ENCODE assay signal across 16 cellular contexts in the genomic region with DNA sequence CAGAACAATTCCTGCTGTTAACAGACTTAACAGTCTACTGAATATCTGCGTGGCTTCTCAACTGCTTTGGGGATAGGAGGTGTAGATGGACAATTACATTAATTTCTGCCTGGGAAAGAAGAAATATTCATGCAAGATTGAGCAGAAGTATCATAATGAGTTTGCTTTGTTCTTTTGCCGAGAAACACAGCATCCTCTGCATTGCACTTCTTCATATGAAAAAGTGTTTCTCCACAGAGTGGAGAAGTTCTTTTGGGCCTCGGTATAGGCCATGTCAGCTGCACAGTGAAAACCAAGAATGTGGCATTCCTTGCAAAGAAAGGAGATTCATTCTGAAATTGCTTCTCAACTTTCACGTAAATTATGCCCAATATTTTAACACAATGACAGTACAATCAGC. TPM values are rescaled to one million over a fixed set of nuclear protein-coding genes. Genes with fewer than 3 reads are reported as not detected.
DNase-seq lines count a peak whose midpoint lies in the region; ATAC-seq and TF ChIP-seq lines count a peak whose summit lies in the region.
"Had no signal": no experiment of that assay in that cellular context is flagged by ENCODE, and none has a peak within 500 bp of the region (broad histone marks: within the 10 kb centered on the region; RNA-seq: fewer than 3 reads in every experiment).

No MANE protein-coding gene starts in this region.

- H3K27me3 ChIP-seq in upper lobe of right lung, result no peaks in the 10 kb centered on the region
- no peaks in the 10 kb centered on the region for H3K27me3 ChIP-seq in CD8-positive, alpha-beta memory T cell (ENCODE audit: insufficient read depth, low read length, poor library complexity, severe bottlenecking)
- H3K27me3 ChIP-seq: ascending aorta, foreskin keratinocyte had no signal

- H3K27me3 Mint-ChIP-seq in stimulated activated naive CD8-positive, alpha-beta T cell treated with anti-CD3 and anti-CD28 coated beads, Interleukin-15, Interleukin-2, amounts not matched to agents 100 ng/mL and 50 ng/mL, for 24 hours, result peaks cover 5% of the 10 kb centered on the region
- peaks cover 5% of the 10 kb centered on the region for H3K27me3 Mint-ChIP-seq in stimulated activated naive CD8-positive, alpha-beta T cell treated with anti-CD3 and anti-CD28 coated beads, Interleukin-15, amount 100 ng/mL, for 72 hours
- H3K27me3 Mint-ChIP-seq in CD8-positive, alpha-beta memory T cell, result peaks cover 3 to 20% of the 10 kb centered on the region in 2 donors

- H3K4me3 Mint-ChIP-seq in stimulated activated naive CD8-positive, alpha-beta T cell treated with anti-CD3 and anti-CD28 coated beads, Interleukin-15, Interleukin-2, amounts not matched to agents 100 ng/mL and 50 ng/mL, for 24 hours, result no peak overlapping the region
- H3K4me3 Mint-ChIP-seq in stimulated activated naive CD8-positive, alpha-beta T cell treated with anti-CD3 and anti-CD28 coated beads, Interleukin-15, amount 100 ng/mL, for 72 hours, result no peak overlapping the region
- no peak overlapping the region for H3K4me3 Mint-ChIP-seq in CD8-positive, alpha-beta memory T cell
- H3K4me3 Mint-ChIP-seq: activated T-cell treated with anti-CD3 and anti-CD28 coated beads, Interleukin-2, amount 50 U/mL, for 4 hours had no signal

- H3K4me3 ChIP-seq in upper lobe of right lung, result no peak overlapping the region
- H3K4me3 ChIP-seq in CD8-positive, alpha-beta memory T cell (ENCODE audit: low read length), result no peak overlapping the region
- H3K4me3 ChIP-seq: ascending aorta had no signal

- POLR2A ChIA-PET in CD8-positive, alpha-beta memory T cell (lab: Charles Lee), result no interaction called here

- CTCF ChIA-PET in CD8-positive, alpha-beta memory T cell (lab: Charles Lee), result no interaction called here

- peak overlapping the region; percentile 47 for H3K27ac ChIP-seq in upper lobe of right lung
- H3K27ac ChIP-seq in CD8-positive, alpha-beta memory T cell (ENCODE audit: low read depth, low read length), result no peak overlapping the region
- H3K27ac ChIP-seq: ascending aorta had no signal

- peak overlapping the region; percentile 77 for H3K27ac Mint-ChIP-seq in stimulated activated naive CD8-positive, alpha-beta T cell treated with anti-CD3 and anti-CD28 coated beads, Interleukin-15, Interleukin-2, amounts not matched to agents 100 ng/mL and 50 ng/mL, for 24 hours
- peak overlapping the region in 1 of 2 donors; percentile 40 for H3K27ac Mint-ChIP-seq in stimulated activated naive CD8-positive, alpha-beta T cell treated with anti-CD3 and anti-CD28 coated beads, Interleukin-15, amount 100 ng/mL, for 72 hours
- no peak overlapping the region for H3K27ac Mint-ChIP-seq in CD8-positive, alpha-beta memory T cell

- no peak for TF ChIP-seq CTCF in upper lobe of right lung (IDR thresholded peaks at IDR 0.05)

- H3K4me1 Mint-ChIP-seq in stimulated activated naive CD8-positive, alpha-beta T cell treated with anti-CD3 and anti-CD28 coated beads, Interleukin-15, Interleukin-2, amounts not matched to agents 100 ng/mL and 50 ng/mL, for 24 hours (ENCODE audit: low read depth), result peaks cover 18% of the 10 kb centered on the region
- H3K4me1 Mint-ChIP-seq in stimulated activated naive CD8-positive, alpha-beta T cell treated with anti-CD3 and anti-CD28 coated beads, Interleukin-15, amount 100 ng/mL, for 72 hours, result peaks cover 14% of the 10 kb centered on the region
- no peaks in the 10 kb centered on the region for H3K4me1 Mint-ChIP-seq in CD8-positive, alpha-beta memory T cell

- no peak for ATAC-seq in stimulated activated naive CD8-positive, alpha-beta T cell treated with anti-CD3 and anti-CD28 coated beads, Interleukin-15, amount 100 ng/mL, for 72 hours
- ATAC-seq in GM21619 (IDR thresholded peaks at IDR 0.05; ENCODE audit: unreplicated experiment), result peak; percentile 56
- ATAC-seq in HG03342 (IDR thresholded peaks at IDR 0.05; ENCODE audit: unreplicated experiment), result peak; percentile 53
- ATAC-seq in upper lobe of right lung, result no peak
- no peak for ATAC-seq in HG03139 (IDR thresholded peaks at IDR 0.05; ENCODE audit: unreplicated experiment)
- ATAC-seq: activated T-cell treated with anti-CD3 and anti-CD28 coated beads, Interleukin-2, amount 50 U/mL, for 4 hours; foreskin keratinocyte had no signal

- intact Hi-C loops in upper lobe of right lung (cut with DNase I), result no loop called here

- DNase-seq in stimulated activated naive CD8-positive, alpha-beta T cell treated with anti-CD3 and anti-CD28 coated beads, Interleukin-15, amount 100 ng/mL, for 72 hours, result no peak
- DNase-seq in upper lobe of right lung (no peak), SK-N-DZ (ENCODE audit: low spot score) (no peak)
- no peak for DNase-seq in CD8-positive, alpha-beta memory T cell
- DNase-seq: activated T-cell treated with anti-CD3 and anti-CD28 coated beads, Interleukin-2, amount 50 U/mL, for 4 hours; foreskin keratinocyte; islet precursor cell; NCI-H1105 treated with DMSO at 0.1 percent for 48 hours; NCI-H69; stimulated activated CD4-positive, alpha-beta T cell treated with anti-CD3 and anti-CD28 coated beads, Interleukin-2, amount 100 ng/mL, for 24 hours; stimulated activated naive CD4-positive, alpha-beta T cell had no signal

- H3K9me3 Mint-ChIP-seq in stimulated activated naive CD8-positive, alpha-beta T cell treated with anti-CD3 and anti-CD28 coated beads, Interleukin-15, Interleukin-2, amounts not matched to agents 100 ng/mL and 50 ng/mL, for 24 hours, result peaks cover 3% of the 10 kb centered on the region
- H3K9me3 Mint-ChIP-seq in stimulated activated naive CD8-positive, alpha-beta T cell treated with anti-CD3 and anti-CD28 coated beads, Interleukin-15, amount 100 ng/mL, for 72 hours, result no peaks in the 10 kb centered on the region
- H3K9me3 Mint-ChIP-seq in CD8-positive, alpha-beta memory T cell, result no peaks in the 10 kb centered on the region
- H3K9me3 Mint-ChIP-seq: activated T-cell treated with anti-CD3 and anti-CD28 coated beads, Interleukin-2, amount 50 U/mL, for 4 hours had no signal

- H3K36me3 ChIP-seq in upper lobe of right lung, result no peaks in the 10 kb centered on the region
- H3K36me3 ChIP-seq in CD8-positive, alpha-beta memory T cell (ENCODE audit: insufficient read depth, low read length), result no peaks in the 10 kb centered on the region
- H3K36me3 ChIP-seq: ascending aorta had no signal

- no peaks in the 10 kb centered on the region for H3K36me3 Mint-ChIP-seq in stimulated activated naive CD8-positive, alpha-beta T cell treated with anti-CD3 and anti-CD28 coated beads, Interleukin-15, Interleukin-2, amounts not matched to agents 100 ng/mL and 50 ng/mL, for 24 hours (ENCODE audit: low read depth)
- H3K36me3 Mint-ChIP-seq in CD8-positive, alpha-beta memory T cell, result no peaks in the 10 kb centered on the region

- H3K9me3 ChIP-seq in upper lobe of right lung, result no peaks in the 10 kb centered on the region
- no peaks in the 10 kb centered on the region for H3K9me3 ChIP-seq in CD8-positive, alpha-beta memory T cell (ENCODE audit: low read length)
- H3K9me3 ChIP-seq: ascending aorta had no signal

- no peaks in the 10 kb centered on the region for H3K4me1 ChIP-seq in upper lobe of right lung
- H3K4me1 ChIP-seq in CD8-positive, alpha-beta memory T cell (ENCODE audit: insufficient read depth, low read length), result no peaks in the 10 kb centered on the region
- H3K4me1 ChIP-seq: ascending aorta had no signal

RNA-seq across cellular contexts. Expression of gene SNX2, which starts 17.6 kb away (rescaled TPM):
- total RNA-seq in upper lobe of right lung, result 102 TPM
- 10 to 100 TPM; 40.0 to 42.7 TPM for total RNA-seq in CD8-positive, alpha-beta memory T cell
- polyA plus RNA-seq in CD8-positive, alpha-beta memory T cell, result 62.7 TPM
- polyA plus RNA-seq in SK-N-DZ (2014; cell fraction: cytosol; rRNA removed), result 52.5 and 59.3 TPM in 2 replicates
- polyA plus RNA-seq in SK-N-DZ (2014; cell fraction: nucleus; rRNA removed), result 13.3 and 20.9 TPM in 2 replicates

Comparison
In these comparisons a context has a peak if more than half of its experiments do, and no peak if none do; other contexts are left out.
1. ATAC-seq: peak in GM21619 (single experiment) and HG03342 (single experiment); none in stimulated activated naive CD8-positive, alpha-beta T cell treated with anti-CD3 and anti-CD28 coated beads, Interleukin-15, amount 100 ng/mL, for 72 hours (single experiment), upper lobe of right lung (single experiment) and HG03139 (single experiment).